In genomic region chr15:40773496-40773895, GRCh38 we compare ENCODE assay signal across 14 cellular contexts. TPM values are rescaled to one million over a fixed set of nuclear protein-coding genes. Genes with fewer than 3 reads are reported as not detected.
DNase-seq lines count a peak whose midpoint lies in the region; ATAC-seq and TF ChIP-seq lines count a peak whose summit lies in the region.
"Had no signal": no experiment of that assay in that cellular context is flagged by ENCODE, and none has a peak within 500 bp of the region (broad histone marks: within the 10 kb centered on the region; RNA-seq: fewer than 3 reads in every experiment).

No MANE protein-coding gene starts in this region.

- intact Hi-C loops in dendritic cell treated with granulocyte-macrophage colony-stimulating factor and Interleukin-4, amounts not matched to agents 40 ng/mL and 50 ng/mL, for 4 days (cut with micrococcal nuclease), result no loop called here
- intact Hi-C loops in spleen (cut with DNase I; ENCODE audit: low total_unique reads), result no loop called here

- H3K4me3 Mint-ChIP-seq in dendritic cell treated with granulocyte-macrophage colony-stimulating factor and Interleukin-4, amounts not matched to agents 40 ng/mL and 50 ng/mL, for 4 days, result no peak overlapping the region
- H3K4me3 Mint-ChIP-seq: B cell; CD4-positive, alpha-beta T cell had no signal

- H3K9me3 ChIP-seq in BLaER1, result no peaks in the 10 kb centered on the region
- H3K9me3 ChIP-seq in spleen, result no peaks in the 10 kb centered on the region
- no peaks in the 10 kb centered on the region for H3K9me3 ChIP-seq in effector memory CD4-positive, alpha-beta T cell (ENCODE audit: control insufficient read depth, low read length)
- H3K9me3 ChIP-seq: Caco-2 had no signal

- H3K4me1 ChIP-seq in BLaER1 (peaks cover 77% of the 10 kb centered on the region), spleen (peaks cover 8 to 44% (median 24%) of the 10 kb centered on the region in 6 donors)
- H3K4me1 ChIP-seq in effector memory CD4-positive, alpha-beta T cell (ENCODE audit: control insufficient read depth, insufficient read depth, low read length, poor library complexity, severe bottlenecking), result peaks cover 4% of the 10 kb centered on the region
- H3K4me1 ChIP-seq: Caco-2 had no signal

- peak overlapping the region; percentile 18 for H3K27ac Mint-ChIP-seq in dendritic cell treated with granulocyte-macrophage colony-stimulating factor and Interleukin-4, amounts not matched to agents 40 ng/mL and 50 ng/mL, for 4 days
- H3K27ac Mint-ChIP-seq: CD4-positive, alpha-beta T cell had no signal

- H3K27me3 ChIP-seq in BLaER1 (no peaks in the 10 kb centered on the region), H7 (ENCODE audit: control insufficient read depth, insufficient read depth, low read length) (no peaks in the 10 kb centered on the region), spleen (replicated peaks in 1 of 7) (no peaks in the 10 kb centered on the region)
- H3K27me3 ChIP-seq in effector memory CD4-positive, alpha-beta T cell (replicated peaks; ENCODE audit: control insufficient read depth, insufficient read depth, low read length, poor library complexity, severe bottlenecking), result no peaks in the 10 kb centered on the region

- H3K27ac ChIP-seq in BLaER1, result peak overlapping the region; percentile 6; the same call in 1 of the 2 replicates
- H3K27ac ChIP-seq in spleen, result no peak overlapping the region
- no peak overlapping the region for H3K27ac ChIP-seq in effector memory CD4-positive, alpha-beta T cell (ENCODE audit: insufficient read depth, low read length, poor library complexity, severe bottlenecking)
- H3K27ac ChIP-seq: C4-2B had no signal

- H3K4me1 Mint-ChIP-seq in dendritic cell treated with granulocyte-macrophage colony-stimulating factor and Interleukin-4, amounts not matched to agents 40 ng/mL and 50 ng/mL, for 4 days (ENCODE audit: low read depth), result peaks cover 43% of the 10 kb centered on the region

- no peak overlapping the region for H3K9ac ChIP-seq in BLaER1

- DNase-seq in H7 (peak; percentile 18), spleen (peak; percentile 66), DMS153 (lab: John Stamatoyannopoulos, UW) (no peak)
- DNase-seq in effector memory CD4-positive, alpha-beta T cell, result no peak
- DNase-seq: Caco-2; CD4-positive, alpha-beta T cell; DMS79 treated with DMSO at 0.1 percent for 48 hours; GF-D8; HCEC 1CT had no signal

- H3K9me3 Mint-ChIP-seq in dendritic cell treated with granulocyte-macrophage colony-stimulating factor and Interleukin-4, amounts not matched to agents 40 ng/mL and 50 ng/mL, for 4 days, result no peaks in the 10 kb centered on the region
- H3K9me3 Mint-ChIP-seq: CD4-positive, alpha-beta T cell had no signal

- no peak for TF ChIP-seq CTCF in spleen (IDR thresholded peaks at IDR 0.05 in 8 of 11, conservative IDR thresholded peaks at IDR 0.05 in 3 of 11)

- peaks cover 97% of the 10 kb centered on the region for H3K36me3 Mint-ChIP-seq in dendritic cell treated with granulocyte-macrophage colony-stimulating factor and Interleukin-4, amounts not matched to agents 40 ng/mL and 50 ng/mL, for 4 days (ENCODE audit: low read depth)

- peak overlapping the region; percentile 99 for H3K4me2 ChIP-seq in BLaER1

- peaks cover 3% of the 10 kb centered on the region for H3K27me3 Mint-ChIP-seq in dendritic cell treated with granulocyte-macrophage colony-stimulating factor and Interleukin-4, amounts not matched to agents 40 ng/mL and 50 ng/mL, for 4 days
- H3K27me3 Mint-ChIP-seq: B cell; CD4-positive, alpha-beta T cell had no signal

- WGBS in spleen, 5 donors, result 90 to 97% (median 91%) methylated on average over 8 of the region's 8 CpGs

- ATAC-seq in GM21737 (IDR thresholded peaks at IDR 0.05; ENCODE audit: unreplicated experiment), result no peak

- no peak for TF ChIP-seq POLR2A in spleen (IDR thresholded peaks at IDR 0.05)

- H3K4me3 ChIP-seq in BLaER1, result no peak overlapping the region
- H3K4me3 ChIP-seq in H7 (ENCODE audit: insufficient read depth, low read depth, low read length), result no peak overlapping the region
- H3K4me3 ChIP-seq in spleen, result no peak overlapping the region
- H3K4me3 ChIP-seq in effector memory CD4-positive, alpha-beta T cell (ENCODE audit: insufficient read depth, low read depth, low read length, poor library complexity, severe bottlenecking), result no peak overlapping the region

- H4K20me1 ChIP-seq in BLaER1, result peaks cover 40% of the 10 kb centered on the region; the same call in 1 of the 2 replicates

- H3K36me3 ChIP-seq in BLaER1 (peaks cover 55% of the 10 kb centered on the region), H7 (replicated peaks; ENCODE audit: control insufficient read depth, insufficient read depth, low read length) (peaks cover 15% of the 10 kb centered on the region), spleen (peaks cover 0 to 94% (median 67%) of the 10 kb centered on the region in 6 donors)
- peaks cover 34% of the 10 kb centered on the region for H3K36me3 ChIP-seq in effector memory CD4-positive, alpha-beta T cell (ENCODE audit: control insufficient read depth, insufficient read depth, low read length)

RNA-seq across cellular contexts. Expression of gene C15orf62, which starts 3.7 kb away (rescaled TPM):
- 0.31 and 0.48 TPM in 2 replicates for total RNA-seq in H7 (2014; rRNA removed; shearing (Covaris generic))
- total RNA-seq in spleen, result under 1 TPM in 6 of 7 donors, not detected in 1; 0.20 to 0.66 (median 0.39) TPM
- polyA plus RNA-seq in spleen, result under 1 TPM; 0.36 to 0.39 (median 0.38) TPM

RNA-seq across cellular contexts. Expression of gene GCHFR, which starts 9.6 kb away (rescaled TPM):
- 58.3 and 60.9 TPM in 2 replicates for total RNA-seq in H7 (2014; rRNA removed; shearing (Covaris generic))
- total RNA-seq in spleen, result 10 to 100 TPM in 4 of 7 donors, 1 to 10 TPM in 3; 6.1 to 21.9 (median 13.6) TPM
- polyA plus RNA-seq in spleen, result 10 to 100 TPM; 17.7 to 38.0 (median 23.6) TPM

RNA-seq across cellular contexts. Expression of gene RMDN3, which starts 18.4 kb away (rescaled TPM):
- total RNA-seq in H7 (2014; rRNA removed; shearing (Covaris generic)), result 9.6 and 14.2 TPM in 2 replicates
- 10 to 100 TPM; 19.7 to 32.2 (median 25.6) TPM for total RNA-seq in spleen
- polyA plus RNA-seq in spleen, result 10 to 100 TPM; 13.0 to 15.4 (median 13.7) TPM

RNA-seq across cellular contexts. Expression of gene ZFYVE19, which starts 33.4 kb away (rescaled TPM):
- 25.5 and 30.0 TPM in 2 replicates for total RNA-seq in H7 (2014; rRNA removed; shearing (Covaris generic))
- 10 to 100 TPM; 16.1 to 31.1 (median 20.3) TPM for total RNA-seq in spleen
- 10 to 100 TPM; 23.2 to 31.7 (median 27.3) TPM for polyA plus RNA-seq in spleen

RNA-seq across cellular contexts. Expression of gene DNAJC17, which starts 33.8 kb away (rescaled TPM):
- 28.2 and 34.6 TPM in 2 replicates for total RNA-seq in H7 (2014; rRNA removed; shearing (Covaris generic))
- total RNA-seq in spleen, result 10 to 100 TPM; 16.2 to 57.1 (median 41.1) TPM
- 10 to 100 TPM; 52.5 to 61.5 (median 60.4) TPM for polyA plus RNA-seq in spleen

Comparison
In these comparisons a context has a peak if more than half of its experiments do, and no peak if none do; other contexts are left out.
1. DNase-seq: peak in H7 (single experiment) and spleen (single experiment); none in DMS153 (single experiment) and effector memory CD4-positive, alpha-beta T cell (0 of 3).